1 cellular context compared by ENCODE assay signal in the genomic region with DNA sequence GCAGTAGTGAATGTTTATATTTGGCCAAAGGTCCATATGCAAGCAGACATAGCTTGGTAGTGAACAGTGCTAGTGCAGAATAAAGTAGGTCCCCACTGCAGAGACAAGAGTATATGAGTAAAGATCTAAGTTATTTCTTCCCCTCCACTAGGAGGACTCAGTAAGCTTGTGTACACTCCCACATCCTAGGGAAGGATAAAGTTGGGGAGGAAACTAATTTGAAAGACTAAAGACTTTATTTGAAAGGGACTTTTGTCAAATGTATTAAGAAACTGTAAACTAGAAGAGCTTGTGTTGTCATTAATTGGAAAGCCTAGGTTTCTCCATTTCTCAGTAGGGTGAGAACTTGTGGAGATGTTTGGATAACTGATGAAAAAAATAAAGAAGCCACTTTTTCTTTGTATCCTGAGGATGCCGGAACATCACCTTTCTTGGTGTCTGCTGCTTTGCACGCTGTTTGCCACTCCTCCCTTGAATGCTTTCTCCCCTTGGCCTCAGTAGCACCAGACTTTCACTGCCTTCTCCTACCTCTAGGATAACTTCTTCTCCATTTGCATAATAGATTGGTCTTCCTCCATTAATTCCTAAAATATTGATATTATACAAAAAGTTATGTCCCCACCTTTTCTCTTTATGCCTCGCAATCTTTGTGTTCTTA.
TF ChIP-seq lines count a peak whose summit lies in the region.

No MANE protein-coding gene starts in this region.

TF ChIP-seq in GM23338, 12 proteins besides CTCF, POLR2A, EP300 and RAD21 (continued from another document):
- no peak for TF ChIP-seq REST (IDR thresholded peaks at IDR 0.05; ENCODE audit: unreplicated experiment)
TF ChIP-seq in GM23338: peak in this region for 0.
